Comparison of ENCODE assay signal across 16 cellular contexts in genomic region chr1:153663211-153663610, GRCh38. TPM values are rescaled to one million over a fixed set of nuclear protein-coding genes. Genes with fewer than 3 reads are reported as not detected.
DNase-seq lines count a peak whose midpoint lies in the region; ATAC-seq, FAIRE-seq and TF ChIP-seq lines count a peak whose summit lies in the region.
"Had no signal": no experiment of that assay in that cellular context is flagged by ENCODE, and none has a peak within 500 bp of the region (broad histone marks: within the 10 kb centered on the region; RNA-seq: fewer than 3 reads in every experiment).

No MANE protein-coding gene starts in this region.

- peaks cover 19% of the 10 kb centered on the region for H3K79me2 ChIP-seq in HepG2 (ENCODE audit: insufficient read depth, low read length)

- no peak overlapping the region for H3K4me2 ChIP-seq in HepG2 (ENCODE audit: low read depth, low read length)

- no peak for DNase-seq in AG04450 (ENCODE audit: low read depth, low spot score)
- DNase-seq in HT1080 (ENCODE audit: low read depth), result peak; percentile 38
- DNase-seq in amniotic epithelial cell (ENCODE audit: low read depth), result peak; percentile 86
- DNase-seq in HepG2 (ENCODE audit: low spot score), result no peak
- DNase-seq in effector memory CD4-positive, alpha-beta T cell, result no peak
- DNase-seq: BE2C; dermis blood vessel endothelial cell; left ventricle myocardium superior; NCI-H1930; NCI-H524; OCI-M1; stimulated activated CD4-positive, alpha-beta T cell treated with anti-CD3 and anti-CD28 coated beads, Interleukin-12 subunit alpha, Interleukin-12 subunit beta, amount 100 ng/mL, for 4 hours had no signal

- no peak overlapping the region for H2AFZ ChIP-seq in HepG2 (ENCODE audit: low read length)

- CTCF ChIA-PET in AG04450 (lab: Charles Lee) (interaction anchor here (0.6 to 1.8 kb wide), 2 partner anchors 89 to 91 kb away, joined by 4 to 6 read pairs; no protein-coding TSS in a partner anchor), HepG2 (lab: Yijun Ruan, JAX; ENCODE audit: low intra/inter-chr PET ratio, low total read pairs) (no interaction called here)

- TF ChIP-seq RAD21 in HepG2 (CRISPR knock-in tag; IDR thresholded peaks at IDR 0.05), result no peak

- peak overlapping the region; percentile 41 for H3K27ac ChIP-seq in AG04450 (ENCODE audit: low read depth, low read length)
- no peak overlapping the region for H3K27ac ChIP-seq in HepG2 (ENCODE audit: extremely low read length, insufficient read depth, low read length)
- no peak overlapping the region for H3K27ac ChIP-seq in effector memory CD4-positive, alpha-beta T cell (ENCODE audit: insufficient read depth, low read length, poor library complexity, severe bottlenecking)

- H3K4me3 ChIP-seq in AG04450 (ENCODE audit: low read depth, low read length) (no peak overlapping the region), HepG2 (replicated peaks in 1 of 3; ENCODE audit: insufficient read depth in 1 of 3, low read depth in 2 of 3, low read length in 3 of 3) (no peak overlapping the region)
- H3K4me3 ChIP-seq in effector memory CD4-positive, alpha-beta T cell (ENCODE audit: insufficient read depth, low read depth, low read length, poor library complexity, severe bottlenecking), result no peak overlapping the region

- H3K9ac ChIP-seq in HepG2 (ENCODE audit: insufficient read depth, low read depth, low read length), result no peak overlapping the region

- ATAC-seq in HepG2 (no peak), GM18519 (IDR thresholded peaks at IDR 0.05; ENCODE audit: low FRiP score, unreplicated experiment) (no peak), HG03571 (IDR thresholded peaks at IDR 0.05; ENCODE audit: unreplicated experiment) (no peak), HG02938 (IDR thresholded peaks at IDR 0.05; ENCODE audit: unreplicated experiment) (no peak)
- ATAC-seq: left ventricle myocardium superior had no signal

- TF ChIP-seq EP300 in HepG2 (IDR thresholded peaks at IDR 0.05; ENCODE audit: low read depth in 2 of 2, low read length in 2 of 2), result no peak
- no peak for TF ChIP-seq EP300 in HepG2 (CRISPR knock-in tag; IDR thresholded peaks at IDR 0.05; ENCODE audit: borderline replicate concordance)

- H3K36me3 ChIP-seq in HepG2 (replicated peaks in 1 of 2; ENCODE audit: control insufficient read depth in 1 of 2, insufficient read depth in 2 of 2, low read length in 2 of 2), result peaks cover 26 to 73% of the 10 kb centered on the region in 2 experiments
- H3K36me3 ChIP-seq in effector memory CD4-positive, alpha-beta T cell (ENCODE audit: control insufficient read depth, insufficient read depth, low read length), result peaks cover 72% of the 10 kb centered on the region

- no peak for FAIRE-seq in HepG2 (lab: Jason Lieb, UNC)
- FAIRE-seq: urothelium cell line had no signal

- H3K4me1 ChIP-seq in HepG2 (ENCODE audit: insufficient read depth, low read length), result peaks cover 23% of the 10 kb centered on the region
- H3K4me1 ChIP-seq in effector memory CD4-positive, alpha-beta T cell (ENCODE audit: control insufficient read depth, insufficient read depth, low read length, poor library complexity, severe bottlenecking), result peaks cover 11% of the 10 kb centered on the region
- H3K4me1 ChIP-seq: BE2C had no signal

- H3K27me3 ChIP-seq in AG04450 (ENCODE audit: control insufficient read depth, insufficient read depth, low read length) (no peaks in the 10 kb centered on the region), HepG2 (ENCODE audit: control insufficient read depth in 1 of 2, insufficient read depth in 2 of 2, low read length in 2 of 2) (no peaks in the 10 kb centered on the region; a peak in 1 of 5 replicates)
- no peaks in the 10 kb centered on the region for H3K27me3 ChIP-seq in effector memory CD4-positive, alpha-beta T cell (replicated peaks; ENCODE audit: control insufficient read depth, insufficient read depth, low read length, poor library complexity, severe bottlenecking)
- H3K27me3 ChIP-seq: BE2C had no signal

- in situ Hi-C loops in HepG2 (cut with HindIII; ENCODE audit: extremely low pct_ligation_motif_present, low pct_unique_long_range_greater_than_20kb), result no loop called here

- no peaks in the 10 kb centered on the region for H4K20me1 ChIP-seq in HepG2 (ENCODE audit: insufficient read depth, low read length)

- 91% methylated on average over 5 of the region's 5 CpGs for WGBS in HepG2 (ENCODE audit: low lambda C conversion rate)

- BruUV-seq in HepG2 (replicated peaks; lab: Mats Ljungman, UMichigan), result no TSS peak

- intact Hi-C loops in HepG2 (cut with micrococcal nuclease; ENCODE audit: unreplicated experiment), result no loop called here

- H3K9me3 ChIP-seq in AG04450 (ENCODE audit: control insufficient read depth, insufficient read depth, low read length) (no peaks in the 10 kb centered on the region), HepG2 (ENCODE audit: low read length) (no peaks in the 10 kb centered on the region)
- no peaks in the 10 kb centered on the region for H3K9me3 ChIP-seq in effector memory CD4-positive, alpha-beta T cell (ENCODE audit: control insufficient read depth, low read length)
- H3K9me3 ChIP-seq: BE2C had no signal

- TF ChIP-seq POLR2A in HepG2 (IDR thresholded peaks at IDR 0.05; ENCODE audit: insufficient read depth in 1 of 2, low read depth in 2 of 2, low read length in 2 of 2), result no peak

- POLR2A ChIA-PET in AG04450 (lab: Yijun Ruan, JAX) (interaction anchor here (1.1 kb wide), 1 partner anchor 29 kb away, joined by 3 read pairs; the partner anchor contains the start of gene CHTOP), HepG2 (lab: Yijun Ruan, JAX) (no interaction called here)

- TF ChIP-seq CTCF in AG04450 (IDR thresholded peaks at IDR 0.05; ENCODE audit: low read depth, low read length) (no peak), HepG2 (CRISPR knock-in tag; IDR thresholded peaks at IDR 0.05) (no peak)

RNA-seq across cellular contexts. Expression of gene SNAPIN, which starts 4.7 kb away (rescaled TPM):
- polyA plus RNA-seq in AG04450 (2011; rRNA removed) (54.1 and 56.8 TPM in 2 replicates), HepG2 (2011; rRNA removed) (21.7 and 23.9 TPM in 2 replicates)
- 19.2 and 25.0 TPM in 2 replicates for polyA minus RNA-seq in AG04450 (2011; rRNA and poly(A)+ RNA removed)
- 64.0 and 74.4 TPM in 2 replicates for total RNA-seq in HT1080 (2014; rRNA removed; shearing (Covaris generic))
- 57.0 and 58.0 TPM in 2 replicates for polyA plus RNA-seq in HT1080 (2015; cell fraction: cytosol; rRNA removed)
- polyA plus RNA-seq in HT1080 (2015; cell fraction: nucleus; rRNA removed), result 23.0 and 32.2 TPM in 2 replicates
- 25.7 and 34.3 TPM in 2 replicates for total RNA-seq in HepG2 (2016; rRNA removed; fragmentation: Illumina TruSeq; extraction: Trizol)
- total RNA-seq in HepG2 (2016; cell fraction: cytosol; rRNA removed; fragmentation: Illumina TruSeq; extraction: Trizol; ENCODE audit: low read depth), result 17.2 and 21.6 TPM in 2 replicates
- total RNA-seq in HepG2 (2016; cell fraction: insoluble cytoplasmic fraction; rRNA removed; fragmentation: Illumina TruSeq; extraction: Trizol), result 28.1 and 34.1 TPM in 2 replicates
- 27.9 and 30.7 TPM in 2 replicates for total RNA-seq in HepG2 (2016; cell fraction: membrane; rRNA removed; fragmentation: Illumina TruSeq; extraction: Trizol)
- total RNA-seq in HepG2 (2016; cell fraction: nucleus; rRNA removed; fragmentation: Illumina TruSeq; extraction: Trizol), result 11.1 and 12.2 TPM in 2 replicates
- 23.2 and 25.5 TPM in 2 replicates for polyA plus RNA-seq in HepG2 (2011; cell fraction: cytosol; rRNA removed)
- 11.8 and 17.6 TPM in 2 replicates for polyA plus RNA-seq in HepG2 (2011; cell fraction: nucleus; rRNA removed)
- 11.7 and 15.3 TPM in 2 replicates for polyA plus RNA-seq in HepG2 (2012)
- polyA plus RNA-seq in HepG2 (2016; cell fraction: cytosol; fragmentation: Illumina TruSeq; extraction: Trizol; ENCODE audit: low read depth), result 20.4 and 22.1 TPM in 2 replicates
- 31.0 and 31.2 TPM in 2 replicates for polyA plus RNA-seq in HepG2 (2016; cell fraction: insoluble cytoplasmic fraction; fragmentation: Illumina TruSeq; extraction: Trizol; ENCODE audit: low read depth)
- polyA plus RNA-seq in HepG2 (2016; cell fraction: membrane; fragmentation: Illumina TruSeq; extraction: Trizol; ENCODE audit: low read depth), result 23.6 and 28.1 TPM in 2 replicates
- 20.7 and 21.7 TPM in 2 replicates for polyA plus RNA-seq in HepG2 (2016; cell fraction: nucleus; fragmentation: Illumina TruSeq; extraction: Trizol; ENCODE audit: insufficient read depth, low read depth)
- polyA minus RNA-seq in HepG2 (2011; rRNA and poly(A)+ RNA removed; ENCODE audit: low replicate concordance), result 7.3 and 37.6 TPM in 2 replicates
- polyA minus RNA-seq in HepG2 (2011; cell fraction: cytosol; rRNA and poly(A)+ RNA removed), result 7.2 and 8.8 TPM in 2 replicates
- 4.5 and 9.3 TPM in 2 replicates for polyA minus RNA-seq in HepG2 (2011; cell fraction: nucleus; rRNA and poly(A)+ RNA removed)

RNA-seq across cellular contexts. Expression of gene ILF2, which starts 7.6 kb away (rescaled TPM):
- polyA plus RNA-seq in AG04450 (2011; rRNA removed) (308 and 326 TPM in 2 replicates), HepG2 (2011; rRNA removed) (206 and 292 TPM in 2 replicates)
- 227 and 232 TPM in 2 replicates for polyA minus RNA-seq in AG04450 (2011; rRNA and poly(A)+ RNA removed)
- total RNA-seq in HT1080 (2014; rRNA removed; shearing (Covaris generic)), result 359 and 368 TPM in 2 replicates
- 273 and 276 TPM in 2 replicates for polyA plus RNA-seq in HT1080 (2015; cell fraction: cytosol; rRNA removed)
- polyA plus RNA-seq in HT1080 (2015; cell fraction: nucleus; rRNA removed), result 293 and 297 TPM in 2 replicates
- total RNA-seq in HepG2 (2016; rRNA removed; fragmentation: Illumina TruSeq; extraction: Trizol), result 366 and 491 TPM in 2 replicates
- total RNA-seq in HepG2 (2016; cell fraction: cytosol; rRNA removed; fragmentation: Illumina TruSeq; extraction: Trizol; ENCODE audit: low read depth), result 146 and 174 TPM in 2 replicates
- 359 and 502 TPM in 2 replicates for total RNA-seq in HepG2 (2016; cell fraction: insoluble cytoplasmic fraction; rRNA removed; fragmentation: Illumina TruSeq; extraction: Trizol)
- total RNA-seq in HepG2 (2016; cell fraction: membrane; rRNA removed; fragmentation: Illumina TruSeq; extraction: Trizol), result 204 and 223 TPM in 2 replicates
- 153 and 156 TPM in 2 replicates for total RNA-seq in HepG2 (2016; cell fraction: nucleus; rRNA removed; fragmentation: Illumina TruSeq; extraction: Trizol)
- 210 and 226 TPM in 2 replicates for polyA plus RNA-seq in HepG2 (2011; cell fraction: cytosol; rRNA removed)
- polyA plus RNA-seq in HepG2 (2011; cell fraction: nucleus; rRNA removed), result 112 and 130 TPM in 2 replicates
- polyA plus RNA-seq in HepG2 (2012), result 167 and 197 TPM in 2 replicates
- 110 and 126 TPM in 2 replicates for polyA plus RNA-seq in HepG2 (2016; cell fraction: cytosol; fragmentation: Illumina TruSeq; extraction: Trizol; ENCODE audit: low read depth)
- polyA plus RNA-seq in HepG2 (2016; cell fraction: insoluble cytoplasmic fraction; fragmentation: Illumina TruSeq; extraction: Trizol; ENCODE audit: low read depth), result 421 and 450 TPM in 2 replicates
- 135 and 147 TPM in 2 replicates for polyA plus RNA-seq in HepG2 (2016; cell fraction: membrane; fragmentation: Illumina TruSeq; extraction: Trizol; ENCODE audit: low read depth)
- 209 and 219 TPM in 2 replicates for polyA plus RNA-seq in HepG2 (2016; cell fraction: nucleus; fragmentation: Illumina TruSeq; extraction: Trizol; ENCODE audit: insufficient read depth, low read depth)
- 261 and 433 TPM in 2 replicates for polyA minus RNA-seq in HepG2 (2011; rRNA and poly(A)+ RNA removed; ENCODE audit: low replicate concordance)
- polyA minus RNA-seq in HepG2 (2011; cell fraction: cytosol; rRNA and poly(A)+ RNA removed), result 119 and 120 TPM in 2 replicates
- 73.5 and 81.7 TPM in 2 replicates for polyA minus RNA-seq in HepG2 (2011; cell fraction: nucleus; rRNA and poly(A)+ RNA removed)

RNA-seq across cellular contexts. Expression of gene NPR1, which starts 15.3 kb away (rescaled TPM):
- polyA plus RNA-seq in AG04450 (2011; rRNA removed), result 0.02 TPM in 1 of 2 replicates, not detected in the other
- not detected in 2 replicates for polyA minus RNA-seq in AG04450 (2011; rRNA and poly(A)+ RNA removed)
- total RNA-seq in HT1080 (2014; rRNA removed; shearing (Covaris generic)), result 0.02 and 0.03 TPM in 2 replicates
- 0.01 TPM in 1 of 2 replicates, not detected in the other for polyA plus RNA-seq in HT1080 (2015; cell fraction: cytosol; rRNA removed)
- not detected in 2 replicates for polyA plus RNA-seq in HT1080 (2015; cell fraction: nucleus; rRNA removed)
- total RNA-seq in HepG2 (2016; rRNA removed; fragmentation: Illumina TruSeq; extraction: Trizol), result not detected in 2 replicates
- total RNA-seq in HepG2 (2016; cell fraction: cytosol; rRNA removed; fragmentation: Illumina TruSeq; extraction: Trizol; ENCODE audit: low read depth), result not detected in 2 replicates
- total RNA-seq in HepG2 (2016; cell fraction: insoluble cytoplasmic fraction; rRNA removed; fragmentation: Illumina TruSeq; extraction: Trizol), result not detected in 2 replicates
- not detected in 2 replicates for total RNA-seq in HepG2 (2016; cell fraction: membrane; rRNA removed; fragmentation: Illumina TruSeq; extraction: Trizol)
- not detected in 2 replicates for total RNA-seq in HepG2 (2016; cell fraction: nucleus; rRNA removed; fragmentation: Illumina TruSeq; extraction: Trizol)
- polyA plus RNA-seq in HepG2 (2011; rRNA removed), result not detected in 2 replicates
- 0.07 TPM in 1 of 2 replicates, not detected in the other for polyA plus RNA-seq in HepG2 (2011; cell fraction: cytosol; rRNA removed)
- not detected in 2 replicates for polyA plus RNA-seq in HepG2 (2011; cell fraction: nucleus; rRNA removed)
- not detected in 2 replicates for polyA plus RNA-seq in HepG2 (2012)
- polyA plus RNA-seq in HepG2 (2016; cell fraction: cytosol; fragmentation: Illumina TruSeq; extraction: Trizol; ENCODE audit: low read depth), result not detected in 2 replicates
- not detected in 2 replicates for polyA plus RNA-seq in HepG2 (2016; cell fraction: insoluble cytoplasmic fraction; fragmentation: Illumina TruSeq; extraction: Trizol; ENCODE audit: low read depth)
- not detected in 2 replicates for polyA plus RNA-seq in HepG2 (2016; cell fraction: membrane; fragmentation: Illumina TruSeq; extraction: Trizol; ENCODE audit: low read depth)
- not detected in 2 replicates for polyA plus RNA-seq in HepG2 (2016; cell fraction: nucleus; fragmentation: Illumina TruSeq; extraction: Trizol; ENCODE audit: insufficient read depth, low read depth)
- polyA minus RNA-seq in HepG2 (2011; rRNA and poly(A)+ RNA removed; ENCODE audit: low replicate concordance), result 106 TPM in 1 of 2 replicates, not detected in the other
- polyA minus RNA-seq in HepG2 (2011; cell fraction: cytosol; rRNA and poly(A)+ RNA removed), result 0.10 and 0.26 TPM in 2 replicates
- 0.13 TPM in 1 of 2 replicates, not detected in the other for polyA minus RNA-seq in HepG2 (2011; cell fraction: nucleus; rRNA and poly(A)+ RNA removed)

RNA-seq across cellular contexts. Expression of gene CHTOP, which starts 29.3 kb away (rescaled TPM):
- 49.2 and 59.5 TPM in 2 replicates for polyA plus RNA-seq in AG04450 (2011; rRNA removed)
- 30.2 and 38.7 TPM in 2 replicates for polyA minus RNA-seq in AG04450 (2011; rRNA and poly(A)+ RNA removed)
- total RNA-seq in HT1080 (2014; rRNA removed; shearing (Covaris generic)), result 46.3 and 55.8 TPM in 2 replicates
- polyA plus RNA-seq in HT1080 (2015; cell fraction: cytosol; rRNA removed), result 68.5 and 74.3 TPM in 2 replicates
- polyA plus RNA-seq in HT1080 (2015; cell fraction: nucleus; rRNA removed), result 138 and 140 TPM in 2 replicates
- 35.4 and 38.0 TPM in 2 replicates for total RNA-seq in HepG2 (2016; rRNA removed; fragmentation: Illumina TruSeq; extraction: Trizol)
- total RNA-seq in HepG2 (2016; cell fraction: cytosol; rRNA removed; fragmentation: Illumina TruSeq; extraction: Trizol; ENCODE audit: low read depth), result 14.3 and 17.0 TPM in 2 replicates
- 34.0 and 41.6 TPM in 2 replicates for total RNA-seq in HepG2 (2016; cell fraction: insoluble cytoplasmic fraction; rRNA removed; fragmentation: Illumina TruSeq; extraction: Trizol)
- total RNA-seq in HepG2 (2016; cell fraction: membrane; rRNA removed; fragmentation: Illumina TruSeq; extraction: Trizol), result 24.6 and 26.6 TPM in 2 replicates
- 60.5 and 67.4 TPM in 2 replicates for total RNA-seq in HepG2 (2016; cell fraction: nucleus; rRNA removed; fragmentation: Illumina TruSeq; extraction: Trizol)
- 47.1 and 51.9 TPM in 2 replicates for polyA plus RNA-seq in HepG2 (2011; rRNA removed)
- 33.6 and 37.2 TPM in 2 replicates for polyA plus RNA-seq in HepG2 (2011; cell fraction: cytosol; rRNA removed)
- 57.8 and 64.5 TPM in 2 replicates for polyA plus RNA-seq in HepG2 (2011; cell fraction: nucleus; rRNA removed)
- 40.9 and 49.6 TPM in 2 replicates for polyA plus RNA-seq in HepG2 (2012)
- 11.0 and 11.5 TPM in 2 replicates for polyA plus RNA-seq in HepG2 (2016; cell fraction: cytosol; fragmentation: Illumina TruSeq; extraction: Trizol; ENCODE audit: low read depth)
- polyA plus RNA-seq in HepG2 (2016; cell fraction: insoluble cytoplasmic fraction; fragmentation: Illumina TruSeq; extraction: Trizol; ENCODE audit: low read depth), result 59.9 and 65.3 TPM in 2 replicates
- polyA plus RNA-seq in HepG2 (2016; cell fraction: membrane; fragmentation: Illumina TruSeq; extraction: Trizol; ENCODE audit: low read depth), result 17.8 and 18.3 TPM in 2 replicates
- 108 TPM in 2 replicates for polyA plus RNA-seq in HepG2 (2016; cell fraction: nucleus; fragmentation: Illumina TruSeq; extraction: Trizol; ENCODE audit: insufficient read depth, low read depth)
- polyA minus RNA-seq in HepG2 (2011; rRNA and poly(A)+ RNA removed; ENCODE audit: low replicate concordance), result 34.2 and 56.3 TPM in 2 replicates
- polyA minus RNA-seq in HepG2 (2011; cell fraction: cytosol; rRNA and poly(A)+ RNA removed), result 16.0 and 16.8 TPM in 2 replicates
- 134 and 152 TPM in 2 replicates for polyA minus RNA-seq in HepG2 (2011; cell fraction: nucleus; rRNA and poly(A)+ RNA removed)

RNA-seq across cellular contexts. Expression of gene S100A1, which starts 35.0 kb away (rescaled TPM):
- 0.21 and 0.31 TPM in 2 replicates for polyA plus RNA-seq in AG04450 (2011; rRNA removed)
- 0.46 and 1.00 TPM in 2 replicates for polyA minus RNA-seq in AG04450 (2011; rRNA and poly(A)+ RNA removed)
- total RNA-seq in HT1080 (2014; rRNA removed; shearing (Covaris generic)), result 0.17 TPM in 1 of 2 replicates, not detected in the other
- 0.23 TPM in 1 of 2 replicates, not detected in the other for polyA plus RNA-seq in HT1080 (2015; cell fraction: cytosol; rRNA removed)
- polyA plus RNA-seq in HT1080 (2015; cell fraction: nucleus; rRNA removed), result 0.12 TPM in 1 of 2 replicates, not detected in the other
- 120 and 151 TPM in 2 replicates for total RNA-seq in HepG2 (2016; rRNA removed; fragmentation: Illumina TruSeq; extraction: Trizol)
- total RNA-seq in HepG2 (2016; cell fraction: cytosol; rRNA removed; fragmentation: Illumina TruSeq; extraction: Trizol; ENCODE audit: low read depth), result 28.0 and 35.5 TPM in 2 replicates
- 119 and 133 TPM in 2 replicates for total RNA-seq in HepG2 (2016; cell fraction: insoluble cytoplasmic fraction; rRNA removed; fragmentation: Illumina TruSeq; extraction: Trizol)
- total RNA-seq in HepG2 (2016; cell fraction: membrane; rRNA removed; fragmentation: Illumina TruSeq; extraction: Trizol), result 48.1 and 56.1 TPM in 2 replicates
- total RNA-seq in HepG2 (2016; cell fraction: nucleus; rRNA removed; fragmentation: Illumina TruSeq; extraction: Trizol), result 54.6 and 59.6 TPM in 2 replicates
- polyA plus RNA-seq in HepG2 (2011; rRNA removed), result 238 and 251 TPM in 2 replicates
- polyA plus RNA-seq in HepG2 (2011; cell fraction: cytosol; rRNA removed), result 339 and 395 TPM in 2 replicates
- polyA plus RNA-seq in HepG2 (2011; cell fraction: nucleus; rRNA removed), result 68.2 and 87.5 TPM in 2 replicates
- 109 and 178 TPM in 2 replicates for polyA plus RNA-seq in HepG2 (2012)
- 100 and 132 TPM in 2 replicates for polyA plus RNA-seq in HepG2 (2016; cell fraction: cytosol; fragmentation: Illumina TruSeq; extraction: Trizol; ENCODE audit: low read depth)
- polyA plus RNA-seq in HepG2 (2016; cell fraction: insoluble cytoplasmic fraction; fragmentation: Illumina TruSeq; extraction: Trizol; ENCODE audit: low read depth), result 381 and 401 TPM in 2 replicates
- 143 and 156 TPM in 2 replicates for polyA plus RNA-seq in HepG2 (2016; cell fraction: membrane; fragmentation: Illumina TruSeq; extraction: Trizol; ENCODE audit: low read depth)
- 222 and 236 TPM in 2 replicates for polyA plus RNA-seq in HepG2 (2016; cell fraction: nucleus; fragmentation: Illumina TruSeq; extraction: Trizol; ENCODE audit: insufficient read depth, low read depth)
- polyA minus RNA-seq in HepG2 (2011; rRNA and poly(A)+ RNA removed; ENCODE audit: low replicate concordance), result 3.5 and 272 TPM in 2 replicates
- 102 and 128 TPM in 2 replicates for polyA minus RNA-seq in HepG2 (2011; cell fraction: cytosol; rRNA and poly(A)+ RNA removed)
- 35.0 and 41.2 TPM in 2 replicates for polyA minus RNA-seq in HepG2 (2011; cell fraction: nucleus; rRNA and poly(A)+ RNA removed)
- total RNA-seq: dermis blood vessel endothelial cell had no signal

Comparison
In these comparisons a context has a peak if more than half of its experiments do, and no peak if none do; other contexts are left out.
1. DNase-seq: peak in HT1080 (single experiment) and amniotic epithelial cell (single experiment); none in AG04450 (single experiment), HepG2 (single experiment) and effector memory CD4-positive, alpha-beta T cell (0 of 3).